ENCODE assay signal across 16 cellular contexts in the genomic region with DNA sequence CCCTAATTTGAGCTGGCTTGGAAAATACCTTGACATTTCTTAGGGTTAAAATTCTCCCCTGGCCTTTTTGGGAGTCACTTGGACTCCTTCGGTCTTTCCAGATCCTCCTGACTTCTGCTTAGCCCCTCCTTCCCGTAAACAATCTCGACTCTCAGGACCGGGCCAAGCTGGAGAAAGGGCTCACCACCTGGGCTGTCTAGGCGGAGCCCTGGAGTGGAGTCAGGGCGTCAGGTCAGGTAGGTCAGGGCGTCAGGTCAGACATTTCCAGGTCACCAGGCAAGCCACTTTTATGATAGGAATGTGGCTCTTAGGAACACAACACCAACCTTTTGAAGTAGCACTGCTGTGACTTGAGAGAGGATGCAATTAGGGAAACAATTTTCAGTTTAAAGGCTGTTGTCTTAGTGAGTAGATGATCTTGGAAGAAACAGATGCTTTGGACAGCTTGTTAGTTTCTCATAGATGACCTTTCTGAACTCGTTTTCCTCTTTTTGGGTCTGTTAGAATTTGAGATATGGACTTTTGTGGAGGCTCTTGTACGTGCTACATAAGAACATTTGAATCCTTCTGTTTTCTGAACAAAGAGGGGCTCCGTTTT. TPM values are rescaled to one million over a fixed set of nuclear protein-coding genes. Genes with fewer than 3 reads are reported as not detected.
DNase-seq lines count a peak whose midpoint lies in the region; ATAC-seq and TF ChIP-seq lines count a peak whose summit lies in the region.
"Had no signal": no experiment of that assay in that cellular context is flagged by ENCODE, and none has a peak within 500 bp of the region (broad histone marks: within the 10 kb centered on the region; RNA-seq: fewer than 3 reads in every experiment).

No MANE protein-coding gene starts in this region.

- TF ChIP-seq CTCF in CD4-positive, alpha-beta T cell (IDR thresholded peaks at IDR 0.05) = no peak
- TF ChIP-seq CTCF in GM23338 (conservative IDR thresholded peaks at IDR 0.05; ENCODE audit: low read depth in 2 of 2) (no peak), neural progenitor cell (IDR thresholded peaks at IDR 0.05) (no peak), A673 (conservative IDR thresholded peaks at IDR 0.05; ENCODE audit: low read depth, low read length) (no peak)

- no peaks in the 10 kb centered on the region for H3K36me3 ChIP-seq in GM23338 (ENCODE audit: insufficient read depth)
- no peaks in the 10 kb centered on the region for H3K36me3 ChIP-seq in neural progenitor cell
- no peaks in the 10 kb centered on the region for H3K36me3 ChIP-seq in A673 (ENCODE audit: insufficient read depth, low read length, poor library complexity, severe bottlenecking)
- H3K36me3 ChIP-seq: brain microvascular endothelial cell had no signal

- no peak overlapping the region for H3K4me3 Mint-ChIP-seq in CD4-positive, alpha-beta T cell
- H3K4me3 Mint-ChIP-seq in GM23338 (no peak overlapping the region), neural progenitor cell (no peak overlapping the region)
- H3K4me3 Mint-ChIP-seq in activated T-helper 2 cell treated with anti-CD3 and anti-CD28 coated beads, Interferon-gamma antibody, Interleukin-2, Interleukin-4, amounts not matched to agents 10 μg/mL and 5 μg/mL and 100 μg/mL, durations not matched to agents 14 hours and 24 hours and 36 hours (ENCODE audit: low read depth) = no peak overlapping the region

- ATAC-seq in CD4-positive, alpha-beta T cell (ENCODE audit: poor library complexity) = no peak
- ATAC-seq in GM23338 (peak; percentile 63), esophagus mucosa (peak; percentile 35), GM18498 (IDR thresholded peaks at IDR 0.05; ENCODE audit: unreplicated experiment) (no peak)

- intact Hi-C loops in CD4-positive, alpha-beta T cell (cut with DNase I, micrococcal nuclease) = no loop called here
- intact Hi-C loops in activated T-helper 2 cell treated with anti-CD3 and anti-CD28 coated beads, Interferon-gamma antibody, Interleukin-2, Interleukin-4, amounts not matched to agents 10 μg/mL and 5 μg/mL and 100 μg/mL, durations not matched to agents 14 hours and 24 hours and 36 hours (cut with micrococcal nuclease) = no loop called here
- intact Hi-C loops in A673 (cut with micrococcal nuclease; ENCODE audit: unreplicated experiment) = no loop called here

- H3F3A ChIP-seq in GM23338 (replicated peaks; ENCODE audit: low read depth) (no peaks in the 10 kb centered on the region), neural progenitor cell (ENCODE audit: low read depth) (peaks cover 3% of the 10 kb centered on the region)

- no peaks in the 10 kb centered on the region for H3K9me3 Mint-ChIP-seq in CD4-positive, alpha-beta T cell
- H3K9me3 Mint-ChIP-seq in GM23338 (no peaks in the 10 kb centered on the region), neural progenitor cell (no peaks in the 10 kb centered on the region)
- H3K9me3 Mint-ChIP-seq in activated T-helper 2 cell treated with anti-CD3 and anti-CD28 coated beads, Interferon-gamma antibody, Interleukin-2, Interleukin-4, amounts not matched to agents 10 μg/mL and 5 μg/mL and 100 μg/mL, durations not matched to agents 14 hours and 24 hours and 36 hours = no peaks in the 10 kb centered on the region

- H3K4me1 ChIP-seq in GM23338 (ENCODE audit: insufficient read depth) (peaks cover 2% of the 10 kb centered on the region; the same call in 1 of the 2 replicates), neural progenitor cell (peaks cover 4% of the 10 kb centered on the region), A673 (ENCODE audit: insufficient read depth, low read length, poor library complexity, severe bottlenecking) (no peaks in the 10 kb centered on the region)

- H3K4me3 ChIP-seq in GM23338 (no peak overlapping the region), neural progenitor cell (no peak overlapping the region), A673 (ENCODE audit: low read depth, low read length, poor library complexity, severe bottlenecking) (no peak overlapping the region)
- H3K4me3 ChIP-seq: heart left ventricle had no signal

- CTCF ChIA-PET in CD4-positive, alpha-beta T cell (lab: Charles Lee) = no interaction called here
- CTCF ChIA-PET in A673 (lab: Charles Lee) = interaction anchor here (0.7 kb wide), 1 partner anchor 765 kb away, joined by 6 read pairs; no protein-coding TSS in a partner anchor

- peak overlapping the region; percentile 73 for H3K27ac Mint-ChIP-seq in CD4-positive, alpha-beta T cell
- H3K27ac Mint-ChIP-seq in GM23338 (peak overlapping the region; percentile 35; the same call in 1 of the 2 replicates), neural progenitor cell (no peak overlapping the region)
- H3K27ac Mint-ChIP-seq in activated T-helper 2 cell treated with anti-CD3 and anti-CD28 coated beads, Interferon-gamma antibody, Interleukin-2, Interleukin-4, amounts not matched to agents 10 μg/mL and 5 μg/mL and 100 μg/mL, durations not matched to agents 14 hours and 24 hours and 36 hours = no peak overlapping the region

- H3K9me2 ChIP-seq in GM23338 (ENCODE audit: insufficient read depth) = no peaks in the 10 kb centered on the region

- H3K27ac ChIP-seq in CD4-positive, alpha-beta T cell (ENCODE audit: low read depth, low read length) = no peak overlapping the region
- H3K27ac ChIP-seq in GM23338 (ENCODE audit: low read depth) (peak overlapping the region; percentile 2; the same call in 1 of the 2 replicates), neural progenitor cell (peak overlapping the region; percentile 13), A673 (ENCODE audit: low read depth, low read length, poor library complexity, severe bottlenecking) (no peak overlapping the region)
- H3K27ac ChIP-seq: brain microvascular endothelial cell, C4-2B had no signal

- H3K36me3 Mint-ChIP-seq in CD4-positive, alpha-beta T cell (ENCODE audit: low read depth) = peaks cover 67% of the 10 kb centered on the region
- H3K36me3 Mint-ChIP-seq in GM23338 (ENCODE audit: low read depth) (no peaks in the 10 kb centered on the region), neural progenitor cell (no peaks in the 10 kb centered on the region)
- H3K36me3 Mint-ChIP-seq in activated T-helper 2 cell treated with anti-CD3 and anti-CD28 coated beads, Interferon-gamma antibody, Interleukin-2, Interleukin-4, amounts not matched to agents 10 μg/mL and 5 μg/mL and 100 μg/mL, durations not matched to agents 14 hours and 24 hours and 36 hours (ENCODE audit: low read depth) = peaks cover 39% of the 10 kb centered on the region

- no peaks in the 10 kb centered on the region for H3K27me3 ChIP-seq in CD4-positive, alpha-beta T cell (ENCODE audit: control insufficient read depth, insufficient read depth, low read length)
- H3K27me3 ChIP-seq in GM23338 (ENCODE audit: insufficient read depth) (no peaks in the 10 kb centered on the region), neural progenitor cell (no peaks in the 10 kb centered on the region), A673 (replicated peaks; ENCODE audit: insufficient read depth, low read depth, low read length, poor library complexity) (no peaks in the 10 kb centered on the region)
- H3K27me3 ChIP-seq: brain microvascular endothelial cell, heart left ventricle had no signal

- no peaks in the 10 kb centered on the region for H3K27me3 Mint-ChIP-seq in CD4-positive, alpha-beta T cell
- H3K27me3 Mint-ChIP-seq in GM23338 (ENCODE audit: insufficient read depth, low read depth, poor library complexity) (peaks cover 5% of the 10 kb centered on the region), neural progenitor cell (ENCODE audit: insufficient read depth, low read depth) (peaks cover 5% of the 10 kb centered on the region)
- no peaks in the 10 kb centered on the region for H3K27me3 Mint-ChIP-seq in activated T-helper 2 cell treated with anti-CD3 and anti-CD28 coated beads, Interferon-gamma antibody, Interleukin-2, Interleukin-4, amounts not matched to agents 10 μg/mL and 5 μg/mL and 100 μg/mL, durations not matched to agents 14 hours and 24 hours and 36 hours (ENCODE audit: low read depth)

- DNase-seq in CD4-positive, alpha-beta T cell = no peak
- DNase-seq in GM23338 (ENCODE audit: low spot score) = peak; percentile 15
- peak; percentile 18 for DNase-seq in neural progenitor cell (ENCODE audit: low spot score)
- DNase-seq in activated T-helper 2 cell treated with anti-CD3 and anti-CD28 coated beads, Interferon-gamma antibody, Interleukin-2, Interleukin-4, amounts not matched to agents 10 μg/mL and 5 μg/mL and 100 μg/mL, durations not matched to agents 14 hours and 24 hours and 36 hours (ENCODE audit: low spot score) = no peak
- DNase-seq in A673 (ENCODE audit: low spot score) = no peak
- no peak for DNase-seq in stimulated activated CD4-positive, alpha-beta T cell treated with anti-CD3 and anti-CD28 coated beads, Interleukin-4, amount 100 ng/mL, for 1 hour
- DNase-seq: activated CD4-positive, CD25-positive, alpha-beta regulatory T cell; brain microvascular endothelial cell; GF-D8; HCEC 1CT; heart left ventricle; NCI-H2171 treated with DMSO at 0.1 percent for 48 hours; NK-92 treated with Interleukin-12 subunit alpha and Interleukin-12 subunit beta, amount 100 ng/mL, for 24 hours had no signal

- H3K4me1 Mint-ChIP-seq in CD4-positive, alpha-beta T cell (ENCODE audit: low read depth) = peaks cover 80% of the 10 kb centered on the region
- H3K4me1 Mint-ChIP-seq in GM23338 = peaks cover 4% of the 10 kb centered on the region; the same call in 1 of the 3 replicates
- H3K4me1 Mint-ChIP-seq in neural progenitor cell = peaks cover 6% of the 10 kb centered on the region
- H3K4me1 Mint-ChIP-seq in activated T-helper 2 cell treated with anti-CD3 and anti-CD28 coated beads, Interferon-gamma antibody, Interleukin-2, Interleukin-4, amounts not matched to agents 10 μg/mL and 5 μg/mL and 100 μg/mL, durations not matched to agents 14 hours and 24 hours and 36 hours (ENCODE audit: low read depth) = peaks cover 44% of the 10 kb centered on the region

- H3K79me2 ChIP-seq in GM23338 (replicated peaks; ENCODE audit: insufficient read depth) = peaks cover 9% of the 10 kb centered on the region
- no peaks in the 10 kb centered on the region for H3K79me2 ChIP-seq in neural progenitor cell (ENCODE audit: low read depth)

- peaks cover 3% of the 10 kb centered on the region; the same call in 1 of the 2 replicates for H4K20me1 ChIP-seq in GM23338 (replicated peaks; ENCODE audit: insufficient read depth)
- no peaks in the 10 kb centered on the region for H4K20me1 ChIP-seq in neural progenitor cell (ENCODE audit: low read depth)

- H3K9me3 ChIP-seq in CD4-positive, alpha-beta T cell (ENCODE audit: control insufficient read depth, low read length) = no peaks in the 10 kb centered on the region
- H3K9me3 ChIP-seq in neural progenitor cell (ENCODE audit: low read depth) (no peaks in the 10 kb centered on the region), A673 (ENCODE audit: low read depth, low read length, poor library complexity, severe bottlenecking) (no peaks in the 10 kb centered on the region)
- H3K9me3 ChIP-seq: heart left ventricle had no signal

- no TSS peak for BruUV-seq in A673 (replicated peaks; lab: Mats Ljungman, UMichigan)

- H3K9ac ChIP-seq in neural progenitor cell = no peak overlapping the region

- POLR2A ChIA-PET in CD4-positive, alpha-beta T cell (lab: Charles Lee) = interaction anchor here (0.8 kb wide), 1 partner anchor 13 kb away, joined by 3 read pairs; a partner anchor contains a TSS
- POLR2A ChIA-PET in A673 (lab: Charles Lee; ENCODE audit: low non-redundant PET) = no interaction called here

- H2AFZ ChIP-seq in GM23338 = no peak overlapping the region
- no peak overlapping the region for H2AFZ ChIP-seq in neural progenitor cell (replicated peaks)

- H3K4me2 ChIP-seq in GM23338 (no peak overlapping the region), neural progenitor cell (no peak overlapping the region)

RNA-seq across cellular contexts. Expression of a gene that starts 12.8 kb away (rescaled TPM):
- total RNA-seq in CD4-positive, alpha-beta T cell = 10 to 100 TPM; 31.3 to 32.8 TPM
- 15.6 and 22.8 TPM in 2 replicates for total RNA-seq in GM23338 (2014; rRNA removed; shearing (Covaris generic))
- 20.9 and 24.0 TPM in 2 replicates for polyA plus RNA-seq in GM23338 (2016; fragmentation: Nextera tagmentation; extraction: Ambion mirVana)
- total RNA-seq in esophagus mucosa = 114 TPM
- total RNA-seq in neural progenitor cell (ENCODE audit: low replicate concordance) = 1.3 and 2.7 TPM in 2 replicates
- 86.8 and 87.5 TPM in 2 replicates for total RNA-seq in activated T-helper 2 cell treated with anti-CD3 and anti-CD28 coated beads, Interferon-gamma antibody, Interleukin-2, Interleukin-4, amounts not matched to agents 10 μg/mL and 5 μg/mL and 100 μg/mL, durations not matched to agents 14 hours and 24 hours and 36 hours
- 1.2 and 2.3 TPM in 2 replicates for total RNA-seq in A673 (2021)

RNA-seq across cellular contexts. Expression of a gene that starts 13.1 kb away (rescaled TPM):
- 10 to 100 TPM; 45.3 to 46.5 TPM for total RNA-seq in CD4-positive, alpha-beta T cell
- total RNA-seq in GM23338 (2014; rRNA removed; shearing (Covaris generic)) = 6.2 and 9.6 TPM in 2 replicates
- 12.5 and 15.8 TPM in 2 replicates for polyA plus RNA-seq in GM23338 (2016; fragmentation: Nextera tagmentation; extraction: Ambion mirVana)
- total RNA-seq in esophagus mucosa (42.4 TPM), neural progenitor cell (ENCODE audit: low replicate concordance) (1.7 and 2.3 TPM in 2 replicates), A673 (2021) (0.67 and 0.70 TPM in 2 replicates)
- total RNA-seq in activated T-helper 2 cell treated with anti-CD3 and anti-CD28 coated beads, Interferon-gamma antibody, Interleukin-2, Interleukin-4, amounts not matched to agents 10 μg/mL and 5 μg/mL and 100 μg/mL, durations not matched to agents 14 hours and 24 hours and 36 hours = 10.9 and 12.6 TPM in 2 replicates

Comparison
In these comparisons a context has a peak if more than half of its experiments do, and no peak if none do; other contexts are left out.
1. ATAC-seq: peak in GM23338 (single experiment) and esophagus mucosa (single experiment); none in CD4-positive, alpha-beta T cell (single experiment) and GM18498 (single experiment).
2. DNase-seq: peak in GM23338 (single experiment) and neural progenitor cell (single experiment); none in CD4-positive, alpha-beta T cell (0 of 10), activated T-helper 2 cell treated with anti-CD3 and anti-CD28 coated beads, Interferon-gamma antibody, Interleukin-2, Interleukin-4, amounts not matched to agents 10 μg/mL and 5 μg/mL and 100 μg/mL, durations not matched to agents 14 hours and 24 hours and 36 hours (single experiment), A673 (single experiment) and stimulated activated CD4-positive, alpha-beta T cell treated with anti-CD3 and anti-CD28 coated beads, Interleukin-4, amount 100 ng/mL, for 1 hour (single experiment).
3. H3K27ac ChIP-seq: peak in GM23338 (single experiment) and neural progenitor cell (single experiment); none in CD4-positive, alpha-beta T cell (single experiment) and A673 (single experiment).
4. H3K27ac Mint-ChIP-seq: peak in CD4-positive, alpha-beta T cell (single experiment) and GM23338 (single experiment); none in neural progenitor cell (single experiment) and activated T-helper 2 cell treated with anti-CD3 and anti-CD28 coated beads, Interferon-gamma antibody, Interleukin-2, Interleukin-4, amounts not matched to agents 10 μg/mL and 5 μg/mL and 100 μg/mL, durations not matched to agents 14 hours and 24 hours and 36 hours (single experiment).